In genomic region chr10:94630017-94630688, GRCh38 we compare ENCODE assay signal across 8 cellular contexts. TPM values are rescaled to one million over a fixed set of nuclear protein-coding genes. Genes with fewer than 3 reads are reported as not detected.
DNase-seq lines count a peak whose midpoint lies in the region; ATAC-seq and TF ChIP-seq lines count a peak whose summit lies in the region.

No MANE protein-coding gene starts in this region.

- H3K4me3 Mint-ChIP-seq in CD8-positive, alpha-beta T cell, result no peak overlapping the region

- H3K9me3 ChIP-seq in CD8-positive, alpha-beta T cell (ENCODE audit: low read length), result no peaks in the 10 kb centered on the region
- H3K9me3 ChIP-seq in OCI-LY1 (ENCODE audit: low read length), result no peaks in the 10 kb centered on the region

- peaks cover 10% of the 10 kb centered on the region for H3K9me3 Mint-ChIP-seq in CD8-positive, alpha-beta T cell

- H3K27me3 Mint-ChIP-seq in CD8-positive, alpha-beta T cell (ENCODE audit: low read depth), result no peaks in the 10 kb centered on the region

- H3K4me2 ChIP-seq in OCI-LY1 (ENCODE audit: low read length), result no peak overlapping the region

- no peaks in the 10 kb centered on the region for H3K36me3 ChIP-seq in CD8-positive, alpha-beta T cell (ENCODE audit: insufficient read depth, low read length)
- no peaks in the 10 kb centered on the region for H3K36me3 ChIP-seq in OCI-LY1 (ENCODE audit: insufficient read depth, low read length)

- H3K4me1 Mint-ChIP-seq in CD8-positive, alpha-beta T cell (ENCODE audit: low read depth), result no peaks in the 10 kb centered on the region

- H3F3A ChIP-seq in OCI-LY1 (ENCODE audit: insufficient read depth, low read length), result no peaks in the 10 kb centered on the region

- POLR2A ChIA-PET in CD8-positive, alpha-beta T cell (lab: Charles Lee), result no interaction called here

- peak; percentile 60 for TF ChIP-seq CTCF in CD8-positive, alpha-beta T cell (IDR thresholded peaks at IDR 0.05)
- peak; percentile 40; the same call in 1 of the 2 replicates for TF ChIP-seq CTCF in OCI-LY1 (IDR thresholded peaks at IDR 0.05; ENCODE audit: low read length)

- no peak overlapping the region for H3K9ac ChIP-seq in OCI-LY1 (ENCODE audit: low read length)

- CTCF ChIA-PET in CD8-positive, alpha-beta T cell (lab: Charles Lee), result interaction anchor here (0.6 to 0.7 kb wide), 2 partner anchors 710 to 733 kb away, joined by 3 to 4 read pairs; no protein-coding TSS in a partner anchor

- no peak for ATAC-seq in CD8-positive, alpha-beta T cell
- ATAC-seq in GM21528 (IDR thresholded peaks at IDR 0.05; ENCODE audit: low FRiP score, unreplicated experiment) (peak; percentile 54), HG03457 (IDR thresholded peaks at IDR 0.05; ENCODE audit: unreplicated experiment) (no peak), GM19397 (IDR thresholded peaks at IDR 0.05; ENCODE audit: unreplicated experiment) (no peak)

- H4K20me1 ChIP-seq in OCI-LY1 (ENCODE audit: insufficient read depth, low read length), result no peaks in the 10 kb centered on the region

- H3K27ac Mint-ChIP-seq in CD8-positive, alpha-beta T cell, result no peak overlapping the region

- H3K27ac ChIP-seq in CD8-positive, alpha-beta T cell (ENCODE audit: low read depth, low read length), result no peak overlapping the region
- H3K27ac ChIP-seq in OCI-LY1 (ENCODE audit: low read depth, low read length, poor library complexity, severe bottlenecking), result no peak overlapping the region

- H3K4me3 ChIP-seq in CD8-positive, alpha-beta T cell (ENCODE audit: low read depth, low read length), result no peak overlapping the region
- no peak overlapping the region for H3K4me3 ChIP-seq in OCI-LY1 (ENCODE audit: low read depth, low read length, poor library complexity, severe bottlenecking)

- no peaks in the 10 kb centered on the region for H3K79me2 ChIP-seq in OCI-LY1 (ENCODE audit: insufficient read depth, low read length)

- H2AFZ ChIP-seq in OCI-LY1 (ENCODE audit: low read length), result no peak overlapping the region

- no peak for TF ChIP-seq POLR2A in erythroblast (IDR thresholded peaks at IDR 0.05; ENCODE audit: low read length)

- no peaks in the 10 kb centered on the region for H3K9me2 ChIP-seq in OCI-LY1 (ENCODE audit: low read depth, low read length)

- no peaks in the 10 kb centered on the region for H3K4me1 ChIP-seq in CD8-positive, alpha-beta T cell (ENCODE audit: insufficient read depth, low read length)
- no peaks in the 10 kb centered on the region for H3K4me1 ChIP-seq in OCI-LY1 (ENCODE audit: insufficient read depth, low read length, severe bottlenecking)

- H3K27me3 ChIP-seq in CD8-positive, alpha-beta T cell (ENCODE audit: insufficient read depth, low read length), result no peaks in the 10 kb centered on the region
- no peaks in the 10 kb centered on the region for H3K27me3 ChIP-seq in OCI-LY1 (ENCODE audit: insufficient read depth, low read length)

- no peaks in the 10 kb centered on the region for H3K36me3 Mint-ChIP-seq in CD8-positive, alpha-beta T cell

- no peak for DNase-seq in CD8-positive, alpha-beta T cell
- DNase-seq in erythroblast (lab: John Stamatoyannopoulos, UW) (peak; percentile 11 to 45), renal cortical epithelial cell (ENCODE audit: low read depth) (peak; percentile 54), cardiac septum (ENCODE audit: low spot score) (no peak)

- intact Hi-C loops in CD8-positive, alpha-beta T cell (cut with DNase I, micrococcal nuclease), result loop anchor here (1.0 to 5.0 kb wide), 3 partner anchors 612 to 972 kb away; no protein-coding TSS in a partner anchor
- intact Hi-C loops in cardiac septum (cut with DNase I), result no loop called here

RNA-seq across cellular contexts. Expression of gene CYP2C18, which starts 53.4 kb away (rescaled TPM):
- not detected for total RNA-seq in CD8-positive, alpha-beta T cell
- 0.05 TPM in 1 of 2 replicates, not detected in the other for total RNA-seq in renal cortical epithelial cell
- not detected for total RNA-seq in cardiac septum

Comparison
In these comparisons a context has a peak if more than half of its experiments do, and no peak if none do; other contexts are left out.
1. DNase-seq: peak in erythroblast (2 of 2) and renal cortical epithelial cell (single experiment); none in CD8-positive, alpha-beta T cell (0 of 7) and cardiac septum (single experiment).